Comparison of ENCODE assay signal across 9 cellular contexts in the genomic region with DNA sequence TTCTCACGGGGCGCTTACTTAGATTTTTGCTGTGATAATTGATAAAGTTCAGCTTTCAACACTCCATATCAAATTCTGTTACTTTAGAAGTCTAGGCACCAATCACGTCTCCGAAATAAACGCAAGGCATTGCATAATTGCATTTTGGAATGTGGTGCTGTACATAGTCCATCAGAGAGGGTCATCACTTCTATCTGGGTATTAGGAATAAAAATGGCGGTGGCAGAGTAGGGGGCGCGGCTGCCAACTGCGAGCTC. TPM values are rescaled to one million over a fixed set of nuclear protein-coding genes. Genes with fewer than 3 reads are reported as not detected.
A peak's percentile ranks its signal among the peaks of the same experiment; 100 is the strongest.
DNase-seq lines count a peak whose midpoint lies in the region; ATAC-seq and TF ChIP-seq lines count a peak whose summit lies in the region.
"Had no signal": no experiment of that assay in that cellular context is flagged by ENCODE, and none has a peak within 500 bp of the region (broad histone marks: within the 10 kb centered on the region; RNA-seq: fewer than 3 reads in every experiment).

No MANE protein-coding gene starts in this region.

- no peak for ATAC-seq in activated T-cell treated with anti-CD3 and anti-CD28 coated beads, Interleukin-2, amount 50 U/mL, for 4 hours
- no peak for ATAC-seq in memory B cell (ENCODE audit: low read depth)

- 21 to 23% methylated on average over 9 of the region's 9 CpGs for WGBS in thyroid gland, 2 donors

- peak overlapping the region; percentile 97 for H3K27ac Mint-ChIP-seq in memory B cell

- DNase-seq in activated T-cell treated with anti-CD3 and anti-CD28 coated beads, Interleukin-2, amount 50 U/mL, for 4 hours, result no peak
- no peak for DNase-seq in activated T-cell treated with anti-CD3 and anti-CD28 coated beads, Interleukin-2, amount 50 U/mL, for 48 hours
- no peak for DNase-seq in memory B cell (ENCODE audit: low spot score in 2 of 2)
- DNase-seq in thyroid gland, result no peak
- DNase-seq in NCI-H1694 (lab: John Stamatoyannopoulos, UW), result no peak
- DNase-seq in activated CD4-positive, CD25-positive, alpha-beta regulatory T cell treated with anti-CD3 and anti-CD28 coated beads, Interleukin-2, amount 50 U/mL, for 72 hours, result no peak
- DNase-seq in SHP77 treated with DMSO at 0.1 percent for 48 hours (lab: John Stamatoyannopoulos, UW), result no peak

- TF ChIP-seq POLR2A in thyroid gland (IDR thresholded peaks at IDR 0.05), result no peak

- peak overlapping the region; percentile 98 for H3K4me3 Mint-ChIP-seq in activated T-cell treated with anti-CD3 and anti-CD28 coated beads, Interleukin-2, amount 50 U/mL, for 4 hours
- H3K4me3 Mint-ChIP-seq in memory B cell, result peak overlapping the region; percentile 96

- H3K27ac ChIP-seq in angular gyrus (ENCODE audit: low read depth, low read length) (peak overlapping the region; percentile 53), thyroid gland (peak overlapping the region in 2 of 3 donors; percentile 52 to 59)

- peaks cover 47% of the 10 kb centered on the region for H3K4me1 Mint-ChIP-seq in activated T-cell treated with anti-CD3 and anti-CD28 coated beads, Interleukin-2, amount 50 U/mL, for 4 hours (ENCODE audit: low read depth)
- peaks cover 28% of the 10 kb centered on the region for H3K4me1 Mint-ChIP-seq in memory B cell

- H3K4me1 ChIP-seq in thyroid gland, result peaks cover 48 to 76% of the 10 kb centered on the region in 2 donors

- no peaks in the 10 kb centered on the region for H3K9me3 ChIP-seq in thyroid gland

- no peak overlapping the region for H3K4me3 ChIP-seq in thyroid gland (replicated peaks in 1 of 3)

- no peaks in the 10 kb centered on the region for H3K27me3 ChIP-seq in thyroid gland

- no peaks in the 10 kb centered on the region for H3K9me3 Mint-ChIP-seq in activated T-cell treated with anti-CD3 and anti-CD28 coated beads, Interleukin-2, amount 50 U/mL, for 4 hours
- no peaks in the 10 kb centered on the region for H3K9me3 Mint-ChIP-seq in memory B cell

- no peak for TF ChIP-seq CTCF in thyroid gland (IDR thresholded peaks at IDR 0.05)

- intact Hi-C loops in thyroid gland (cut with DNase I), result loop anchor here (5.0 kb wide), 1 partner anchor 484 kb away; no protein-coding TSS in a partner anchor

- H3K36me3 ChIP-seq in thyroid gland, result peaks cover 0 to 3% of the 10 kb centered on the region in 2 donors

- no peaks in the 10 kb centered on the region for H3K27me3 Mint-ChIP-seq in activated T-cell treated with anti-CD3 and anti-CD28 coated beads, Interleukin-2, amount 50 U/mL, for 4 hours (ENCODE audit: low read depth)
- H3K27me3 Mint-ChIP-seq in memory B cell, result no peaks in the 10 kb centered on the region

- peaks cover 24% of the 10 kb centered on the region for H3K36me3 Mint-ChIP-seq in activated T-cell treated with anti-CD3 and anti-CD28 coated beads, Interleukin-2, amount 50 U/mL, for 4 hours (ENCODE audit: insufficient read depth)
- peaks cover 7% of the 10 kb centered on the region for H3K36me3 Mint-ChIP-seq in memory B cell

RNA-seq across cellular contexts. Expression of a gene that starts 0.4 kb away (rescaled TPM):
- 10 to 100 TPM; 22.8 to 25.7 (median 23.2) TPM for total RNA-seq in activated T-cell treated with anti-CD3 and anti-CD28 coated beads, Interleukin-2, amount 50 U/mL, for 4 hours
- total RNA-seq in thyroid gland, result 10 to 100 TPM in 2 of 4 donors, 1 to 10 TPM in 2; 4.8 to 34.3 (median 9.4) TPM

RNA-seq across cellular contexts. Expression of a gene that starts 2.4 kb away (rescaled TPM):
- total RNA-seq in activated T-cell treated with anti-CD3 and anti-CD28 coated beads, Interleukin-2, amount 50 U/mL, for 4 hours, result 10 to 100 TPM; 29.7 to 53.1 (median 42.8) TPM
- 10 to 100 TPM; 40.5 to 55.1 (median 45.0) TPM for total RNA-seq in thyroid gland

RNA-seq across cellular contexts. Expression of a gene that starts 40.9 kb away (rescaled TPM):
- total RNA-seq in activated T-cell treated with anti-CD3 and anti-CD28 coated beads, Interleukin-2, amount 50 U/mL, for 4 hours, result under 1 TPM; 0.30 to 0.73 (median 0.40) TPM
- total RNA-seq in thyroid gland, result 100 to 1,000 TPM in 1 of 4 donors, 10 to 100 TPM in 3; 31.8 to 100 (median 67.4) TPM
- total RNA-seq: HT1080 had no signal

Comparison
In these comparisons a context has a peak if more than half of its experiments do, and no peak if none do; other contexts are left out.
1. RNA of a gene that starts 40.9 kb away (total RNA-seq): 31.8 to 100 TPM in thyroid gland; 0.30 to 0.73 TPM in activated T-cell treated with anti-CD3 and anti-CD28 coated beads, Interleukin-2, amount 50 U/mL, for 4 hours; every median in the first group is over 10 times any median in the second.